In genomic region chr3:129593230-129593594, GRCh38 we compare ENCODE assay signal across 10 cellular contexts. TPM values are rescaled to one million over a fixed set of nuclear protein-coding genes. Genes with fewer than 3 reads are reported as not detected.
DNase-seq lines count a peak whose midpoint lies in the region; ATAC-seq and TF ChIP-seq lines count a peak whose summit lies in the region.
"Had no signal": no experiment of that assay in that cellular context is flagged by ENCODE, and none has a peak within 500 bp of the region (broad histone marks: within the 10 kb centered on the region; RNA-seq: fewer than 3 reads in every experiment).

No MANE protein-coding gene starts in this region.

- 70% methylated on average over 8 of the region's 8 CpGs for WGBS in mammary epithelial cell (ENCODE audit: low coverage, missing lambda C conversion rate)
- 77% methylated on average over 8 of the region's 8 CpGs; no CpG with 5 or more reads in 1 of the 2 donors for WGBS in transverse colon (ENCODE audit: low coverage in 1 of 2), 2 donors

- in situ Hi-C loops in mammary epithelial cell (cut with MboI; ENCODE audit: low sequenced_read_pairs in 2 of 2) (no loop called here), astrocyte of the spinal cord (cut with HindIII; ENCODE audit: low sequenced_read_pairs) (no loop called here), transverse colon (cut with MboI; ENCODE audit: low pct_ligation_motif_present in 1 of 4, low pct_unique_long_range_greater_than_20kb in 1 of 4, low sequenced_read_pairs in 3 of 4) (no loop called here)

- no peak for ATAC-seq in GM18505 (IDR thresholded peaks at IDR 0.05; ENCODE audit: unreplicated experiment)
- no peak for ATAC-seq in GM21515 (IDR thresholded peaks at IDR 0.05; ENCODE audit: unreplicated experiment)

- H3K27ac ChIP-seq in breast epithelium = peak overlapping the region; percentile 83 to 97
- H3K27ac ChIP-seq in mammary epithelial cell (ENCODE audit: insufficient read depth, low read depth, low read length) = no peak overlapping the region
- peak overlapping the region; percentile 80 to 84 for H3K27ac ChIP-seq in mucosa of rectum (ENCODE audit: low read depth in 2 of 2, low read length in 2 of 2)
- peak overlapping the region; percentile 78 to 86 (median 81) for H3K27ac ChIP-seq in transverse colon

- dilution Hi-C loops in mammary epithelial cell (cut with HindIII; ENCODE audit: low sequenced_read_pairs) = loop anchor here (5.0 kb wide), 3 partner anchors 34 to 101 kb away; partner anchors contain the start of gene H1-8

- DNase-seq in breast epithelium (ENCODE audit: low spot score in 2 of 2) = no peak
- DNase-seq in mammary epithelial cell = no peak
- no peak for DNase-seq in astrocyte of the spinal cord (ENCODE audit: low read depth, low spot score)
- DNase-seq in transverse colon = no peak
- DNase-seq in NCI-H1694 (lab: John Stamatoyannopoulos, UW) = no peak
- DNase-seq: DMS 273 treated with DMSO at 0.1 percent for 48 hours had no signal

- H3K4me3 ChIP-seq in breast epithelium (peak overlapping the region in 2 of 3 donors; percentile 2 to 53), mammary epithelial cell (replicated peaks in 1 of 3; ENCODE audit: insufficient read depth in 1 of 3, low read depth in 2 of 3, low read length in 3 of 3) (no peak overlapping the region), astrocyte of the spinal cord (ENCODE audit: low read depth, low read length) (no peak overlapping the region), mucosa of rectum (ENCODE audit: low read length in 2 of 2) (peak overlapping the region in 1 of 2 donors; percentile 37), transverse colon (no peak overlapping the region)

- TF ChIP-seq EP300 in transverse colon (IDR thresholded peaks at IDR 0.05; ENCODE audit: low read depth) = no peak

- H3K36me3 ChIP-seq in breast epithelium (no peaks in the 10 kb centered on the region), mammary epithelial cell (ENCODE audit: insufficient read depth, low read length) (no peaks in the 10 kb centered on the region), mucosa of rectum (ENCODE audit: control insufficient read depth in 2 of 2, insufficient read depth in 2 of 2, low read length in 2 of 2) (no peaks in the 10 kb centered on the region), transverse colon (no peaks in the 10 kb centered on the region)

- H3K9me3 ChIP-seq in breast epithelium (no peaks in the 10 kb centered on the region), mammary epithelial cell (replicated peaks; ENCODE audit: insufficient read depth, low read length) (no peaks in the 10 kb centered on the region), mucosa of rectum (ENCODE audit: control insufficient read depth in 2 of 2, low read length in 2 of 2) (no peaks in the 10 kb centered on the region), transverse colon (no peaks in the 10 kb centered on the region)

- intact Hi-C loops in breast epithelium (cut with DNase I; ENCODE audit: low total_unique reads) = loop anchor here (10.0 kb wide), 1 partner anchor 98 kb away; no protein-coding TSS in a partner anchor
- intact Hi-C loops in mammary epithelial cell (cut with micrococcal nuclease) = no loop called here
- intact Hi-C loops in transverse colon (cut with DNase I; ENCODE audit: low total_unique reads) = loop anchor here (1.0 to 5.0 kb wide), 2 partner anchors 35 to 1471 kb away; partner anchors contain the start of gene RUVBL1

- no peak overlapping the region for H3K4me2 ChIP-seq in mammary epithelial cell (ENCODE audit: insufficient read depth, low read depth, low read length)

- no peaks in the 10 kb centered on the region for H3K27me3 ChIP-seq in breast epithelium
- H3K27me3 ChIP-seq in mammary epithelial cell (ENCODE audit: insufficient read depth, low read length) = no peaks in the 10 kb centered on the region
- no peaks in the 10 kb centered on the region for H3K27me3 ChIP-seq in mucosa of rectum (ENCODE audit: control insufficient read depth in 2 of 2, insufficient read depth in 2 of 2, low read length in 2 of 2)
- no peaks in the 10 kb centered on the region for H3K27me3 ChIP-seq in transverse colon

- H4K20me1 ChIP-seq in mammary epithelial cell (ENCODE audit: insufficient read depth, low read length) = no peaks in the 10 kb centered on the region

- TF ChIP-seq CTCF in breast epithelium (IDR thresholded peaks at IDR 0.05) = no peak
- TF ChIP-seq CTCF in mammary epithelial cell (conservative IDR thresholded peaks at IDR 0.05 in 1 of 2, IDR thresholded peaks at IDR 0.05 in 1 of 2; ENCODE audit: extremely low read depth in 1 of 2, insufficient read depth in 1 of 2, low read depth in 1 of 2, low read length in 2 of 2) = no peak
- TF ChIP-seq CTCF in astrocyte of the spinal cord (IDR thresholded peaks at IDR 0.05; ENCODE audit: low read depth, low read length) = peak; percentile 10
- no peak for TF ChIP-seq CTCF in transverse colon (IDR thresholded peaks at IDR 0.05)

- no TSS peak for BruUV-seq in mammary epithelial cell (replicated peaks; lab: Mats Ljungman, UMichigan)

- peaks cover 4 to 27% of the 10 kb centered on the region in 2 donors for H3K4me1 ChIP-seq in breast epithelium
- H3K4me1 ChIP-seq in mammary epithelial cell (ENCODE audit: insufficient read depth, low read length) = no peaks in the 10 kb centered on the region
- peaks cover 29 to 49% of the 10 kb centered on the region in 2 donors for H3K4me1 ChIP-seq in mucosa of rectum (ENCODE audit: control insufficient read depth in 2 of 2, insufficient read depth in 2 of 2, low read length in 2 of 2)
- H3K4me1 ChIP-seq in transverse colon = peaks cover 18 to 59% (median 48%) of the 10 kb centered on the region in 4 donors

- H2AFZ ChIP-seq in mammary epithelial cell (ENCODE audit: low read depth, low read length) = no peak overlapping the region

- no peaks in the 10 kb centered on the region for H3K79me2 ChIP-seq in mammary epithelial cell (ENCODE audit: insufficient read depth, low read length)

- H3K9ac ChIP-seq in mammary epithelial cell (ENCODE audit: insufficient read depth, low read length) (no peak overlapping the region), mucosa of rectum (ENCODE audit: low read depth in 1 of 2, low read length in 2 of 2) (peak overlapping the region in 1 of 2 donors; percentile 28)

- CTCF ChIA-PET in mammary epithelial cell (lab: Charles Lee; ENCODE audit: low non-redundant PET) = no interaction called here

- TF ChIP-seq POLR2A in breast epithelium (IDR thresholded peaks at IDR 0.05) = no peak
- no peak for TF ChIP-seq POLR2A in transverse colon (IDR thresholded peaks at IDR 0.05)
- no peak for TF ChIP-seq POLR2A in GM18505 (IDR thresholded peaks at IDR 0.05; ENCODE audit: borderline replicate concordance, extremely low read depth, insufficient read depth, insufficient read length)

RNA-seq across cellular contexts. Expression of gene PLXND1, which starts 13.3 kb away (rescaled TPM):
- total RNA-seq in breast epithelium (100 to 1,000 TPM in 2 of 3 donors, 10 to 100 TPM in 1; 53.6 to 187 (median 118) TPM), mammary epithelial cell (1 to 10 TPM; 2.3 to 2.7 TPM), transverse colon (10 to 100 TPM; 26.4 to 71.8 (median 35.8) TPM)
- 0.63 TPM for polyA plus RNA-seq in mammary epithelial cell
- polyA minus RNA-seq in mammary epithelial cell = 0.83 TPM

RNA-seq across cellular contexts. Expression of gene H1-8, which starts 50.2 kb away (rescaled TPM):
- total RNA-seq in breast epithelium = not detected
- not detected for total RNA-seq in mammary epithelial cell
- not detected for polyA plus RNA-seq in mammary epithelial cell
- not detected for polyA minus RNA-seq in mammary epithelial cell
- total RNA-seq in transverse colon = not detected
- total RNA-seq: ureter had no signal

Comparison
In these comparisons a context has a peak if more than half of its experiments do, and no peak if none do; other contexts are left out.
1. H3K4me3 ChIP-seq: peak in breast epithelium (2 of 3); none in mammary epithelial cell (0 of 3), astrocyte of the spinal cord (single experiment) and transverse colon (0 of 4).
2. RNA of gene PLXND1, which starts 13.3 kb away (total RNA-seq): 53.6 to 187 TPM in breast epithelium and 26.4 to 71.8 TPM in transverse colon; 2.3 to 2.7 TPM in mammary epithelial cell; every median in the first group is over 4 times any median in the second.